ENCODE assay signal across 8 cellular contexts in the genomic region with DNA sequence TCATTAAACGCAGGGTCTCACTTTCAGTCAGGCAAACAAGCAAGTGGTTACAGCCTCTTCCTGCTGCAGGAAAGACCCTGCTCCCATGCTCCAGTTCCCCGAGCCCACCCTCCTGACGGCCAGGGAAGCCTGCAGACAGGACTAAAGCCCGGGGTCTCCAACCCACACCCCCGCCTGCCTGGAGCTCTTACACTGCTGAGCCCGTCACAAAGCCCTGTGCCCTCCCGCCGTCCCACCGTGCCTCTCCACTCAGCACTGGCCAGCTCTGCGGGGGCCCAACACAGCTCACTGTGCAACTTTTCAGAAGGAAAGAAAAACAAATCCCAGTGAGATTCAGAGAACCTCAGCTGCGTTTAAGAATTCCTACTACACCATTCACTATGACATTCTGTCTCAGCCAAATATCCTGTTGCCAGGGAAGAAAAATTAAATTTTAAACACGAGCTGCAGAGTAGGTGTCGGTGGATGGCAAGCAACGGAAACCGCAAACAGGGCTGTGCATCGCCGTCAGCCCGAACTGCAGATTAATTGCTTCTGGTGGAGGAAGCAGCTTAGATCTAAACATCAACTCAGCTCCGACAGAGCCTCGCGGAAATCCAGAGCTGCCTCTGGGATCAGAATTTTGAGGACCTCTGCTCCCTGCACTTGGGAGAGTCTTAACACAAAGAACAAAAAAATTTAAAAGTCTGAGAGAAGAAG.
DNase-seq lines count a peak whose midpoint lies in the region; ATAC-seq and TF ChIP-seq lines count a peak whose summit lies in the region.

No MANE protein-coding gene starts in this region.

- no peaks in the 10 kb centered on the region for H3K36me3 ChIP-seq in heart left ventricle

- peak overlapping the region; percentile 86 for H3K4me3 Mint-ChIP-seq in natural killer cell

- ATAC-seq in natural killer cell (peak; percentile 67 to 81 (median 69)), HG03280 (IDR thresholded peaks at IDR 0.05; ENCODE audit: unreplicated experiment) (no peak), heart left ventricle (no peak)

- peak overlapping the region in 1 of 12 donors; percentile 19 for H3K4me3 ChIP-seq in heart left ventricle

- DNase-seq in GDM1 (lab: John Stamatoyannopoulos, UW) (peak; percentile 66), KBM-7 (peak; percentile 89), activated T-cell treated with anti-CD3 and anti-CD28 coated beads for 4 hours (peak; percentile 17), natural killer cell (no peak), SHP77 treated with DMSO at 0.1 percent for 48 hours (lab: John Stamatoyannopoulos, UW) (no peak), heart left ventricle (no peak), A172 (ENCODE audit: low spot score) (no peak)

- no peaks in the 10 kb centered on the region for H3K9me3 ChIP-seq in heart left ventricle

- H3K4me1 ChIP-seq in heart left ventricle = peaks cover 0 to 48% (median 0%) of the 10 kb centered on the region in 12 donors

- peaks cover 78 to 86% of the 10 kb centered on the region in 2 donors for H3K4me1 Mint-ChIP-seq in natural killer cell

- intact Hi-C loops in natural killer cell (cut with micrococcal nuclease) = loop anchor here (10.0 kb wide), 1 partner anchor 111 kb away; a partner anchor contains a TSS
- intact Hi-C loops in heart left ventricle (cut with DNase I) = loop anchor here in 1 of 10 donors (10.0 kb wide), 1 partner anchor 201 kb away; no protein-coding TSS in a partner anchor

- no peaks in the 10 kb centered on the region for H3K27me3 Mint-ChIP-seq in natural killer cell (ENCODE audit: low read depth in 2 of 2)

- no peak for TF ChIP-seq POLR2A in heart left ventricle (IDR thresholded peaks at IDR 0.05)

- TF ChIP-seq CTCF in natural killer cell (IDR thresholded peaks at IDR 0.05) = no peak
- no peak for TF ChIP-seq CTCF in heart left ventricle (IDR thresholded peaks at IDR 0.05)

- H3K27ac Mint-ChIP-seq in natural killer cell = peak overlapping the region; percentile 70 to 80

- no peaks in the 10 kb centered on the region for H3K9me3 Mint-ChIP-seq in natural killer cell

- in situ Hi-C loops in KBM-7 (cut with MboI; ENCODE audit: low pct_unique_long_range_greater_than_20kb, low sequenced_read_pairs) = no loop called here

- no peaks in the 10 kb centered on the region for H3K36me3 Mint-ChIP-seq in natural killer cell

- H3K27me3 ChIP-seq in heart left ventricle = peaks cover 0 to 7% (median 0%) of the 10 kb centered on the region in 9 donors

- peak overlapping the region in 1 of 12 donors; percentile 63 for H3K27ac ChIP-seq in heart left ventricle

- WGBS in heart left ventricle, 4 donors = 36 to 44% (median 38%) methylated on average over 19 to 21 of the region's 21 CpGs

Comparison
In these comparisons a context has a peak if more than half of its experiments do, and no peak if none do; other contexts are left out.
1. DNase-seq: peak in GDM1 (single experiment), KBM-7 (single experiment) and activated T-cell treated with anti-CD3 and anti-CD28 coated beads for 4 hours (single experiment); none in natural killer cell (single experiment), SHP77 treated with DMSO at 0.1 percent for 48 hours (single experiment), heart left ventricle (0 of 5) and A172 (single experiment).
2. ATAC-seq: peak in natural killer cell (3 of 3); none in HG03280 (single experiment) and heart left ventricle (0 of 4).